1 cellular context compared by ENCODE assay signal in the genomic region with DNA sequence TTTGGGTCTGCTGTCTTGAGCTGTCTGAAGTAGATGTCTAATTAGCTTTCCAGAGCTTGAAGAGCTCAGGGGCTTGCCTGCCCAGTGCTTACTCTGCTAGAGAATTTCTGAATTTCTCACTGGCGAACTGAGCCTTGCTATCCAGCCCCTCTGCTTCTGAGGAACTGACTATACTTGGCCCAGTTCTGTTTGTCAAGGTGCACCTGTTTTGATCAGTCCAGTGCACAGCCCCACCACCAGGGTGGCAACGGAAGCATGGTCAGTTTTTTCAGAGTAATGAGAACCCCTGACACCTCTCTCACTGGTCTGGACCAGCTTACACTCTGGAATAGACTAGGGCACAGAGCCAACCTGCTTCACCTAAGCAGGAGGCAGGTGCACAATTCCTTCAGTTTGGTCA.
TF ChIP-seq lines count a peak whose summit lies in the region.

No MANE protein-coding gene starts in this region.

TF ChIP-seq in GM12878, 131 proteins besides CTCF, POLR2A, EP300 and RAD21 (continued from another document):
- TF ChIP-seq ATF7 (IDR thresholded peaks at IDR 0.05; ENCODE audit: low read depth), result no peak
- TF ChIP-seq, protein P1, sequence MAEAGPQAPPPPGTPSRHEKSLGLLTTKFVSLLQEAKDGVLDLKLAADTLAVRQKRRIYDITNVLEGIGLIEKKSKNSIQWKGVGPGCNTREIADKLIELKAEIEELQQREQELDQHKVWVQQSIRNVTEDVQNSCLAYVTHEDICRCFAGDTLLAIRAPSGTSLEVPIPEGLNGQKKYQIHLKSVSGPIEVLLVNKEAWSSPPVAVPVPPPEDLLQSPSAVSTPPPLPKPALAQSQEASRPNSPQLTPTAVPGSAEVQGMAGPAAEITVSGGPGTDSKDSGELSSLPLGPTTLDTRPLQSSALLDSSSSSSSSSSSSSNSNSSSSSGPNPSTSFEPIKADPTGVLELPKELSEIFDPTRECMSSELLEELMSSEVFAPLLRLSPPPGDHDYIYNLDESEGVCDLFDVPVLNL (IDR thresholded peaks at IDR 0.05; ENCODE audit: low read depth, low read length), result no peak
- no peak for TF ChIP-seq SPI1 (IDR thresholded peaks at IDR 0.05; ENCODE audit: borderline replicate concordance, insufficient read depth, low read depth, low read length)
- TF ChIP-seq, protein P2, sequence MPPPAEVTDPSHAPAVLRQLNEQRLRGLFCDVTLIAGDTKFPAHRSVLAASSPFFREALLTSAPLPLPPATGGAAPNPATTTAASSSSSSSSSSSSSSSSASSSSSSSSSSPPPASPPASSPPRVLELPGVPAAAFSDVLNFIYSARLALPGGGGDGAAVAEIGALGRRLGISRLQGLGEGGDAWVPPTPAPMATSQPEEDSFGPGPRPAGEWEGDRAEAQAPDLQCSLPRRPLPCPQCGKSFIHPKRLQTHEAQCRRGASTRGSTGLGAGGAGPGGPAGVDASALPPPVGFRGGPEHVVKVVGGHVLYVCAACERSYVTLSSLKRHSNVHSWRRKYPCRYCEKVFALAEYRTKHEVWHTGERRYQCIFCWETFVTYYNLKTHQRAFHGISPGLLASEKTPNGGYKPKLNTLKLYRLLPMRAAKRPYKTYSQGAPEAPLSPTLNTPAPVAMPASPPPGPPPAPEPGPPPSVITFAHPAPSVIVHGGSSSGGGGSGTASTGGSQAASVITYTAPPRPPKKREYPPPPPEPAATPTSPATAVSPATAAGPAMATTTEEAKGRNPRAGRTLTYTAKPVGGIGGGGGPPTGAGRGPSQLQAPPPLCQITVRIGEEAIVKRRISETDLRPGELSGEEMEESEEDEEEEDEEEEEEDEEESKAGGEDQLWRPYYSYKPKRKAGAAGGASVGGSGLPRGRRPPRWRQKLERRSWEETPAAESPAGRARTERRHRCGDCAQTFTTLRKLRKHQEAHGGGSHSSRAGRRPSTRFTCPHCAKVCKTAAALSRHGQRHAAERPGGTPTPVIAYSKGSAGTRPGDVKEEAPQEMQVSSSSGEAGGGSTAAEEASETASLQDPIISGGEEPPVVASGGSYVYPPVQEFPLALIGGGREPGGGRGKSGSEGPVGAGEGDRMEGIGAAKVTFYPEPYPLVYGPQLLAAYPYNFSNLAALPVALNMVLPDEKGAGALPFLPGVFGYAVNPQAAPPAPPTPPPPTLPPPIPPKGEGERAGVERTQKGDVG (CRISPR knock-in tag; IDR thresholded peaks at IDR 0.05), result no peak
- TF ChIP-seq, protein P3, sequence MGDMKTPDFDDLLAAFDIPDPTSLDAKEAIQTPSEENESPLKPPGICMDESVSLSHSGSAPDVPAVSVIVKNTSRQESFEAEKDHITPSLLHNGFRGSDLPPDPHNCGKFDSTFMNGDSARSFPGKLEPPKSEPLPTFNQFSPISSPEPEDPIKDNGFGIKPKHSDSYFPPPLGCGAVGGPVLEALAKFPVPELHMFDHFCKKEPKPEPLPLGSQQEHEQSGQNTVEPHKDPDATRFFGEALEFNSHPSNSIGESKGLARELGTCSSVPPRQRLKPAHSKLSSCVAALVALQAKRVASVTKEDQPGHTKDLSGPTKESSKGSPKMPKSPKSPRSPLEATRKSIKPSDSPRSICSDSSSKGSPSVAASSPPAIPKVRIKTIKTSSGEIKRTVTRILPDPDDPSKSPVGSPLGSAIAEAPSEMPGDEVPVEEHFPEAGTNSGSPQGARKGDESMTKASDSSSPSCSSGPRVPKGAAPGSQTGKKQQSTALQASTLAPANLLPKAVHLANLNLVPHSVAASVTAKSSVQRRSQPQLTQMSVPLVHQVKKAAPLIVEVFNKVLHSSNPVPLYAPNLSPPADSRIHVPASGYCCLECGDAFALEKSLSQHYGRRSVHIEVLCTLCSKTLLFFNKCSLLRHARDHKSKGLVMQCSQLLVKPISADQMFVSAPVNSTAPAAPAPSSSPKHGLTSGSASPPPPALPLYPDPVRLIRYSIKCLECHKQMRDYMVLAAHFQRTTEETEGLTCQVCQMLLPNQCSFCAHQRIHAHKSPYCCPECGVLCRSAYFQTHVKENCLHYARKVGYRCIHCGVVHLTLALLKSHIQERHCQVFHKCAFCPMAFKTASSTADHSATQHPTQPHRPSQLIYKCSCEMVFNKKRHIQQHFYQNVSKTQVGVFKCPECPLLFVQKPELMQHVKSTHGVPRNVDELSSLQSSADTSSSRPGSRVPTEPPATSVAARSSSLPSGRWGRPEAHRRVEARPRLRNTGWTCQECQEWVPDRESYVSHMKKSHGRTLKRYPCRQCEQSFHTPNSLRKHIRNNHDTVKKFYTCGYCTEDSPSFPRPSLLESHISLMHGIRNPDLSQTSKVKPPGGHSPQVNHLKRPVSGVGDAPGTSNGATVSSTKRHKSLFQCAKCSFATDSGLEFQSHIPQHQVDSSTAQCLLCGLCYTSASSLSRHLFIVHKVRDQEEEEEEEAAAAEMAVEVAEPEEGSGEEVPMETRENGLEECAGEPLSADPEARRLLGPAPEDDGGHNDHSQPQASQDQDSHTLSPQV (IDR thresholded peaks at IDR 0.05), result no peak
- TF ChIP-seq, protein P4, sequence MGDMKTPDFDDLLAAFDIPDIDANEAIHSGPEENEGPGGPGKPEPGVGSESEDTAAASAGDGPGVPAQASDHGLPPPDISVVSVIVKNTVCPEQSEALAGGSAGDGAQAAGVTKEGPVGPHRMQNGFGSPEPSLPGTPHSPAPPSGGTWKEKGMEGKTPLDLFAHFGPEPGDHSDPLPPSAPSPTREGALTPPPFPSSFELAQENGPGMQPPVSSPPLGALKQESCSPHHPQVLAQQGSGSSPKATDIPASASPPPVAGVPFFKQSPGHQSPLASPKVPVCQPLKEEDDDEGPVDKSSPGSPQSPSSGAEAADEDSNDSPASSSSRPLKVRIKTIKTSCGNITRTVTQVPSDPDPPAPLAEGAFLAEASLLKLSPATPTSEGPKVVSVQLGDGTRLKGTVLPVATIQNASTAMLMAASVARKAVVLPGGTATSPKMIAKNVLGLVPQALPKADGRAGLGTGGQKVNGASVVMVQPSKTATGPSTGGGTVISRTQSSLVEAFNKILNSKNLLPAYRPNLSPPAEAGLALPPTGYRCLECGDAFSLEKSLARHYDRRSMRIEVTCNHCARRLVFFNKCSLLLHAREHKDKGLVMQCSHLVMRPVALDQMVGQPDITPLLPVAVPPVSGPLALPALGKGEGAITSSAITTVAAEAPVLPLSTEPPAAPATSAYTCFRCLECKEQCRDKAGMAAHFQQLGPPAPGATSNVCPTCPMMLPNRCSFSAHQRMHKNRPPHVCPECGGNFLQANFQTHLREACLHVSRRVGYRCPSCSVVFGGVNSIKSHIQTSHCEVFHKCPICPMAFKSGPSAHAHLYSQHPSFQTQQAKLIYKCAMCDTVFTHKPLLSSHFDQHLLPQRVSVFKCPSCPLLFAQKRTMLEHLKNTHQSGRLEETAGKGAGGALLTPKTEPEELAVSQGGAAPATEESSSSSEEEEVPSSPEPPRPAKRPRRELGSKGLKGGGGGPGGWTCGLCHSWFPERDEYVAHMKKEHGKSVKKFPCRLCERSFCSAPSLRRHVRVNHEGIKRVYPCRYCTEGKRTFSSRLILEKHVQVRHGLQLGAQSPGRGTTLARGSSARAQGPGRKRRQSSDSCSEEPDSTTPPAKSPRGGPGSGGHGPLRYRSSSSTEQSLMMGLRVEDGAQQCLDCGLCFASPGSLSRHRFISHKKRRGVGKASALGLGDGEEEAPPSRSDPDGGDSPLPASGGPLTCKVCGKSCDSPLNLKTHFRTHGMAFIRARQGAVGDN (IDR thresholded peaks at IDR 0.05), result no peak
- no peak for TF ChIP-seq JUND (IDR thresholded peaks at IDR 0.05; ENCODE audit: low read depth, low read length)
- TF ChIP-seq RELA (IDR thresholded peaks at IDR 0.05; ENCODE audit: borderline replicate concordance, partially characterized antibody), result no peak
- TF ChIP-seq, protein P5, sequence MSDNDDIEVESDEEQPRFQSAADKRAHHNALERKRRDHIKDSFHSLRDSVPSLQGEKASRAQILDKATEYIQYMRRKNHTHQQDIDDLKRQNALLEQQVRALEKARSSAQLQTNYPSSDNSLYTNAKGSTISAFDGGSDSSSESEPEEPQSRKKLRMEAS (IDR thresholded peaks at IDR 0.05; ENCODE audit: low read depth, low read length), result no peak
- TF ChIP-seq, protein P6, sequence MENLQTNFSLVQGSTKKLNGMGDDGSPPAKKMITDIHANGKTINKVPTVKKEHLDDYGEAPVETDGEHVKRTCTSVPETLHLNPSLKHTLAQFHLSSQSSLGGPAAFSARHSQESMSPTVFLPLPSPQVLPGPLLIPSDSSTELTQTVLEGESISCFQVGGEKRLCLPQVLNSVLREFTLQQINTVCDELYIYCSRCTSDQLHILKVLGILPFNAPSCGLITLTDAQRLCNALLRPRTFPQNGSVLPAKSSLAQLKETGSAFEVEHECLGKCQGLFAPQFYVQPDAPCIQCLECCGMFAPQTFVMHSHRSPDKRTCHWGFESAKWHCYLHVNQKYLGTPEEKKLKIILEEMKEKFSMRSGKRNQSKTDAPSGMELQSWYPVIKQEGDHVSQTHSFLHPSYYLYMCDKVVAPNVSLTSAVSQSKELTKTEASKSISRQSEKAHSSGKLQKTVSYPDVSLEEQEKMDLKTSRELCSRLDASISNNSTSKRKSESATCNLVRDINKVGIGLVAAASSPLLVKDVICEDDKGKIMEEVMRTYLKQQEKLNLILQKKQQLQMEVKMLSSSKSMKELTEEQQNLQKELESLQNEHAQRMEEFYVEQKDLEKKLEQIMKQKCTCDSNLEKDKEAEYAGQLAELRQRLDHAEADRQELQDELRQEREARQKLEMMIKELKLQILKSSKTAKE (IDR thresholded peaks at IDR 0.05; ENCODE audit: low read depth, poor library complexity, severe bottlenecking), result no peak
- TF ChIP-seq, protein P7, sequence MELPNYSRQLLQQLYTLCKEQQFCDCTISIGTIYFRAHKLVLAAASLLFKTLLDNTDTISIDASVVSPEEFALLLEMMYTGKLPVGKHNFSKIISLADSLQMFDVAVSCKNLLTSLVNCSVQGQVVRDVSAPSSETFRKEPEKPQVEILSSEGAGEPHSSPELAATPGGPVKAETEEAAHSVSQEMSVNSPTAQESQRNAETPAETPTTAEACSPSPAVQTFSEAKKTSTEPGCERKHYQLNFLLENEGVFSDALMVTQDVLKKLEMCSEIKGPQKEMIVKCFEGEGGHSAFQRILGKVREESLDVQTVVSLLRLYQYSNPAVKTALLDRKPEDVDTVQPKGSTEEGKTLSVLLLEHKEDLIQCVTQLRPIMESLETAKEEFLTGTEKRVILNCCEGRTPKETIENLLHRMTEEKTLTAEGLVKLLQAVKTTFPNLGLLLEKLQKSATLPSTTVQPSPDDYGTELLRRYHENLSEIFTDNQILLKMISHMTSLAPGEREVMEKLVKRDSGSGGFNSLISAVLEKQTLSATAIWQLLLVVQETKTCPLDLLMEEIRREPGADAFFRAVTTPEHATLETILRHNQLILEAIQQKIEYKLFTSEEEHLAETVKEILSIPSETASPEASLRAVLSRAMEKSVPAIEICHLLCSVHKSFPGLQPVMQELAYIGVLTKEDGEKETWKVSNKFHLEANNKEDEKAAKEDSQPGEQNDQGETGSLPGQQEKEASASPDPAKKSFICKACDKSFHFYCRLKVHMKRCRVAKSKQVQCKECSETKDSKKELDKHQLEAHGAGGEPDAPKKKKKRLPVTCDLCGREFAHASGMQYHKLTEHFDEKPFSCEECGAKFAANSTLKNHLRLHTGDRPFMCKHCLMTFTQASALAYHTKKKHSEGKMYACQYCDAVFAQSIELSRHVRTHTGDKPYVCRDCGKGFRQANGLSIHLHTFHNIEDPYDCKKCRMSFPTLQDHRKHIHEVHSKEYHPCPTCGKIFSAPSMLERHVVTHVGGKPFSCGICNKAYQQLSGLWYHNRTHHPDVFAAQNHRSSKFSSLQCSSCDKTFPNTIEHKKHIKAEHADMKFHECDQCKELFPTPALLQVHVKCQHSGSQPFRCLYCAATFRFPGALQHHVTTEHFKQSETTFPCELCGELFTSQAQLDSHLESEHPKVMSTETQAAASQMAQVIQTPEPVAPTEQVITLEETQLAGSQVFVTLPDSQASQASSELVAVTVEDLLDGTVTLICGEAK (IDR thresholded peaks at IDR 0.05; ENCODE audit: borderline replicate concordance), result no peak
- TF ChIP-seq TBL1XR1 (IDR thresholded peaks at IDR 0.05; ENCODE audit: low read depth, low read length), result no peak
- no peak for TF ChIP-seq HDAC2 (IDR thresholded peaks at IDR 0.05)
- no peak for TF ChIP-seq CHD1 (IDR thresholded peaks at IDR 0.05; ENCODE audit: low read depth, low read length)
